Comparison of ENCODE assay signal across 20 cellular contexts in genomic region chr2:233360771-233361176, GRCh38. TPM values are rescaled to one million over a fixed set of nuclear protein-coding genes. Genes with fewer than 3 reads are reported as not detected.
DNase-seq lines count a peak whose midpoint lies in the region; ATAC-seq and TF ChIP-seq lines count a peak whose summit lies in the region.
"Had no signal": no experiment of that assay in that cellular context is flagged by ENCODE, and none has a peak within 500 bp of the region (broad histone marks: within the 10 kb centered on the region; RNA-seq: fewer than 3 reads in every experiment).

No MANE protein-coding gene starts in this region.

- 65 to 71% (median 67%) methylated on average over 4 of the region's 4 CpGs for WGBS in heart left ventricle, 4 donors
- 69 to 76% methylated on average over 4 of the region's 4 CpGs for WGBS in tibial nerve, 2 donors

- ATAC-seq in heart left ventricle (peak in 2 of 4 donors; percentile 25 to 46), GM18520 (IDR thresholded peaks at IDR 0.05; ENCODE audit: unreplicated experiment) (no peak)

- TF ChIP-seq POLR2A in heart left ventricle (IDR thresholded peaks at IDR 0.05) (no peak), tibial nerve (IDR thresholded peaks at IDR 0.05) (no peak)

- H3K4me1 ChIP-seq in BLaER1 (peaks cover 92% of the 10 kb centered on the region), heart left ventricle (peaks cover 0 to 49% (median 19%) of the 10 kb centered on the region in 12 donors), tibial nerve (peaks cover 0 to 21% (median 3%) of the 10 kb centered on the region in 4 donors)

- H3K4me3 ChIP-seq in BLaER1 (no peak overlapping the region), heart left ventricle (no peak overlapping the region), tibial nerve (no peak overlapping the region)
- H3K4me3 ChIP-seq: Peyer's patch, thoracic aorta had no signal

- H3K27ac ChIP-seq in BLaER1: peak overlapping the region; percentile 96
- H3K27ac ChIP-seq in heart left ventricle: peak overlapping the region in 10 of 12 donors; percentile 19 to 63 (median 43)
- no peak overlapping the region for H3K27ac ChIP-seq in tibial nerve
- H3K27ac ChIP-seq: Peyer's patch, thoracic aorta, VCaP had no signal

- peaks cover 40% of the 10 kb centered on the region for H3K4me1 Mint-ChIP-seq in nephron progenitor cell

- DNase-seq in NCI-H82 treated with DMSO at 0.1 percent for 48 hours (lab: John Stamatoyannopoulos, UW; ENCODE audit: unreplicated experiment): peak; percentile 45
- DNase-seq in heart left ventricle: no peak
- no peak for DNase-seq in nephron progenitor cell
- no peak for DNase-seq in NCI-H524 (lab: John Stamatoyannopoulos, UW)
- DNase-seq in NCI-H2196 (lab: John Stamatoyannopoulos, UW; ENCODE audit: unreplicated experiment): no peak
- DNase-seq in tibial nerve (ENCODE audit: low spot score in 2 of 2): no peak
- DNase-seq: activated naive CD4-positive, alpha-beta T cell treated with anti-CD3 and anti-CD28 coated beads for 36 hours; effector CD8-positive, alpha-beta T cell; mammary epithelial cell; NCI-H2081; NCI-H748 treated with DMSO at 0.1 percent for 48 hours; posterior cingulate gyrus; stimulated activated CD4-positive, alpha-beta T cell treated with anti-CD3 and anti-CD28 coated beads, Interleukin-15, amount 100 ng/mL, for 24 hours had no signal

- H3K9ac ChIP-seq in BLaER1: peak overlapping the region; percentile 2; the same call in 1 of the 2 replicates

- peaks cover 50% of the 10 kb centered on the region for H4K20me1 ChIP-seq in BLaER1

- H3K4me3 Mint-ChIP-seq in nephron progenitor cell: no peak overlapping the region
- H3K4me3 Mint-ChIP-seq: activated naive CD4-positive, alpha-beta T cell treated with anti-CD3 and anti-CD28 coated beads for 36 hours had no signal

- peak overlapping the region; percentile 94 for H3K4me2 ChIP-seq in BLaER1

- H3K9me3 Mint-ChIP-seq in nephron progenitor cell: peaks cover 15% of the 10 kb centered on the region

- no peaks in the 10 kb centered on the region for H3K27me3 ChIP-seq in BLaER1
- H3K27me3 ChIP-seq in heart left ventricle: no peaks in the 10 kb centered on the region
- no peaks in the 10 kb centered on the region for H3K27me3 ChIP-seq in tibial nerve
- H3K27me3 ChIP-seq: Peyer's patch had no signal

- TF ChIP-seq CTCF in heart left ventricle (IDR thresholded peaks at IDR 0.05) (no peak), nephron progenitor cell (IDR thresholded peaks at IDR 0.05) (no peak), tibial nerve (IDR thresholded peaks at IDR 0.05) (no peak)

- H3K27ac Mint-ChIP-seq in nephron progenitor cell: peak overlapping the region; percentile 91
- H3K27ac Mint-ChIP-seq: activated naive CD4-positive, alpha-beta T cell treated with anti-CD3 and anti-CD28 coated beads for 36 hours had no signal

- H3K27me3 Mint-ChIP-seq in nephron progenitor cell (ENCODE audit: low read depth, poor library complexity): peaks cover 6% of the 10 kb centered on the region

- TF ChIP-seq EP300 in tibial nerve (IDR thresholded peaks at IDR 0.05): no peak

- H3K36me3 ChIP-seq in BLaER1 (peaks cover 63% of the 10 kb centered on the region), heart left ventricle (peaks cover 0 to 9% (median 0%) of the 10 kb centered on the region in 9 donors), tibial nerve (peaks cover 0 to 6% (median 0%) of the 10 kb centered on the region in 3 donors)
- H3K36me3 ChIP-seq: Peyer's patch, thoracic aorta had no signal

- H3K36me3 Mint-ChIP-seq in nephron progenitor cell (ENCODE audit: low read depth): peaks cover 54% of the 10 kb centered on the region

- H3K9me3 ChIP-seq in BLaER1 (peaks cover 46% of the 10 kb centered on the region), heart left ventricle (peaks cover 0 to 14% (median 0%) of the 10 kb centered on the region in 12 donors), tibial nerve (peaks cover 0 to 12% (median 0%) of the 10 kb centered on the region in 4 donors)
- H3K9me3 ChIP-seq: Peyer's patch had no signal

- intact Hi-C loops in heart left ventricle (cut with DNase I): no loop called here

RNA-seq across cellular contexts. Expression of gene DGKD, which starts 6.5 kb away (rescaled TPM):
- total RNA-seq in heart left ventricle (10 to 100 TPM; 15.5 to 67.3 (median 42.8) TPM), tibial nerve (10 to 100 TPM in 1 of 4 donors, 1 to 10 TPM in 3; 6.5 to 11.7 (median 7.4) TPM)
- polyA plus RNA-seq in heart left ventricle: 10 to 100 TPM; 51.2 to 88.6 TPM

RNA-seq across cellular contexts. Expression of gene SAG, which starts 53.2 kb away (rescaled TPM):
- total RNA-seq in heart left ventricle: 1 to 10 TPM in 1 of 9 donors, not detected in 8; 1.4 TPM
- polyA plus RNA-seq in heart left ventricle: not detected
- not detected for total RNA-seq in tibial nerve
- total RNA-seq: bronchial epithelial cell, mammary epithelial cell, MCF 10A, Peyer's patch, thoracic aorta had no signal
- polyA plus RNA-seq: mammary epithelial cell had no signal

Comparison
In these comparisons a context has a peak if more than half of its experiments do, and no peak if none do; other contexts are left out.
1. H3K27ac ChIP-seq: peak in BLaER1 (single experiment) and heart left ventricle (10 of 12); none in tibial nerve (0 of 4).